In genomic region chr10:89861584-89862287, GRCh38 we compare ENCODE assay signal across 1 cellular context.
TF ChIP-seq lines count a peak whose summit lies in the region.

No MANE protein-coding gene starts in this region.

TF ChIP-seq in GM23338, 12 proteins besides CTCF, POLR2A, EP300 and RAD21 (continued from another document):
- no peak for TF ChIP-seq ZNF462 (CRISPR knock-in tag; IDR thresholded peaks at IDR 0.05)
- TF ChIP-seq ZNF331 (CRISPR knock-in tag; IDR thresholded peaks at IDR 0.05; ENCODE audit: low read depth), result no peak
- TF ChIP-seq POLR2AphosphoS5 (IDR thresholded peaks at IDR 0.05; ENCODE audit: low read depth), result no peak
- no peak for TF ChIP-seq EZH2 (IDR thresholded peaks at IDR 0.05; ENCODE audit: low read depth, unreplicated experiment)
- no peak for TF ChIP-seq STAT1 (IDR thresholded peaks at IDR 0.05; ENCODE audit: unreplicated experiment)
- no peak for TF ChIP-seq ETS1 (IDR thresholded peaks at IDR 0.05)
- TF ChIP-seq EZH2phosphoT487 (IDR thresholded peaks at IDR 0.05; ENCODE audit: unreplicated experiment), result no peak
- no peak for TF ChIP-seq CREB1 (CRISPR knock-in tag; IDR thresholded peaks at IDR 0.05; ENCODE audit: low read depth)
